Comparison of ENCODE assay signal across 1 cellular context in the genomic region with DNA sequence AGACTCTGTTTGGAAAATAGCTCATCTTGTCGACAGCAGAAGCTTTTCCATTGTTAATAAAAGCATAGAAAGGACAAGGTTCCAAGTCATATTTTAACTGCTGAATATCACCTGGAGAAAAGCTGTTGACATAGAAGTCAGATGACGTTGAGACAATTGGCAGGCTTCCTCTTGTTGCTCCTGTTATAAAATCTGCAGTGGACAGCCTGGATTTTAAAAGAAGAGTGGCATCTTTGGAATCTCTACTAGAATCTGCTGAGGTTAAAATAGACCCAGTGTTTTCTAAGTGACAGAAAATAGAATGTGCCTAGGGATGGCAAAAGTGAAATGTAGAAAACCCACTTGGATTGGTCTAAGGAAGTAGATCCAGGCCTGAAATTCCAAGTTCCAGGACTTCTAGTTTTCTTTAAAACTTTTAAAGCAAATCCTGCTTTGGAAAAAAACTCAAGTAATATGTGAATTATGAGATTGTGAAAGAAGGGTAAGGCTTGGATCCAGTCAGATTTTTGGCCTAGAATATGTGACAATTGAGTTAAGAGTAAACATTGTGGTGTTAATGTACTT.
TF ChIP-seq lines count a peak whose summit lies in the region.

No MANE protein-coding gene starts in this region.

TF ChIP-seq in IMR-90, 13 proteins besides CTCF, POLR2A, EP300 and RAD21 (continued from another document):
- TF ChIP-seq MAZ (IDR thresholded peaks at IDR 0.05; ENCODE audit: borderline replicate concordance, low read depth, low read length) (no peak), RCOR1 (IDR thresholded peaks at IDR 0.05; ENCODE audit: insufficient replicate concordance, low read length) (no peak), MAFK (IDR thresholded peaks at IDR 0.05; ENCODE audit: low read depth, low read length) (no peak), BHLHE40 (IDR thresholded peaks at IDR 0.05; ENCODE audit: low read depth, low read length) (no peak), CEBPB (IDR thresholded peaks at IDR 0.05; ENCODE audit: low read depth, low read length) (no peak), MXI1 (IDR thresholded peaks at IDR 0.05; ENCODE audit: borderline replicate concordance, low read depth, low read length) (no peak)
- TF ChIP-seq, protein P1, sequence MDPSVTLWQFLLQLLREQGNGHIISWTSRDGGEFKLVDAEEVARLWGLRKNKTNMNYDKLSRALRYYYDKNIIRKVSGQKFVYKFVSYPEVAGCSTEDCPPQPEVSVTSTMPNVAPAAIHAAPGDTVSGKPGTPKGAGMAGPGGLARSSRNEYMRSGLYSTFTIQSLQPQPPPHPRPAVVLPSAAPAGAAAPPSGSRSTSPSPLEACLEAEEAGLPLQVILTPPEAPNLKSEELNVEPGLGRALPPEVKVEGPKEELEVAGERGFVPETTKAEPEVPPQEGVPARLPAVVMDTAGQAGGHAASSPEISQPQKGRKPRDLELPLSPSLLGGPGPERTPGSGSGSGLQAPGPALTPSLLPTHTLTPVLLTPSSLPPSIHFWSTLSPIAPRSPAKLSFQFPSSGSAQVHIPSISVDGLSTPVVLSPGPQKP (IDR thresholded peaks at IDR 0.05; ENCODE audit: borderline replicate concordance, low read depth, low read length): no peak
- TF ChIP-seq, protein P2, sequence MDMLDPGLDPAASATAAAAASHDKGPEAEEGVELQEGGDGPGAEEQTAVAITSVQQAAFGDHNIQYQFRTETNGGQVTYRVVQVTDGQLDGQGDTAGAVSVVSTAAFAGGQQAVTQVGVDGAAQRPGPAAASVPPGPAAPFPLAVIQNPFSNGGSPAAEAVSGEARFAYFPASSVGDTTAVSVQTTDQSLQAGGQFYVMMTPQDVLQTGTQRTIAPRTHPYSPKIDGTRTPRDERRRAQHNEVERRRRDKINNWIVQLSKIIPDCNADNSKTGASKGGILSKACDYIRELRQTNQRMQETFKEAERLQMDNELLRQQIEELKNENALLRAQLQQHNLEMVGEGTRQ (IDR thresholded peaks at IDR 0.05; ENCODE audit: low read depth, low read length): no peak
